1 cellular context compared by ENCODE assay signal in the genomic region with DNA sequence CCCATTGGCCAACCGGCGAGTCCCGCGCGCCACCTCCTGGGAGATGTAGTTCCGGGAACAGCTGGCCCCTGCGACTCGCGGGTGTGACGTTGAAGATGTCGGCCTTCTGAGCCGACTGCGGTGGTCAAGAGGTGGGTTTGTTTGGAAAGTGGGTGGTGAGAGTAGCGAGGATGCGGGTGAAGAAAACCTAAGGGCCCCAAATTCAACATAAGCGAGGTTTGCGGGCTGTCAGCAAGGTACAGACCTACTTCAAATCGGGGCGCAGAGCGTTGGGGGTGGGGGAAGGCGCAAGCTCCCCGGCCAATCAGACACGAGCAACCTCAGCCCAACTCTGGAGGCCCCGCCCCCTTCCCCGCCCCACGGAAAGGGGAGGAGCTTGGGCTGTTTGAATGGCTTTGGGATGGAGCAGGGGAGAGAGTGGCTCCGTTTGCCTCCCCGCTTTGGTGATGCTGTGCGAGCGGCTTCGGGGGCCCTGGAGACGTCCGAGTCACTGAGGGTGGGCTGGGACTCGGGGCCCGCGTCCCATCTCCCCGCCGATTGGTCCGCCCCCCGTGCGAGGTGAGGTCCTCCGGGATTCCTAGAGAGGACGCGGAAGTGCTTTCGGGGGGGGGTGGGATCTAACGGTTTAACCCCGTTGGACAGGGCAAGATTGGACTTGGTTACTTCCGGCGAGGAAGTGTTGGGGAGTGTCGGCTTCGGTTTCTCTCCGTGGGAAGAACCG.
TF ChIP-seq lines count a peak whose summit lies in the region.

TSS of gene ZKSCAN5 (plus strand) at position 60 of the 721 bp plus-strand sequence. CDS start 1,383 bp downstream, outside the sequence.

TF ChIP-seq in K562, 482 proteins besides CTCF, POLR2A, EP300 and RAD21 (continued from another document and continues in another):
- TF ChIP-seq, protein P1, sequence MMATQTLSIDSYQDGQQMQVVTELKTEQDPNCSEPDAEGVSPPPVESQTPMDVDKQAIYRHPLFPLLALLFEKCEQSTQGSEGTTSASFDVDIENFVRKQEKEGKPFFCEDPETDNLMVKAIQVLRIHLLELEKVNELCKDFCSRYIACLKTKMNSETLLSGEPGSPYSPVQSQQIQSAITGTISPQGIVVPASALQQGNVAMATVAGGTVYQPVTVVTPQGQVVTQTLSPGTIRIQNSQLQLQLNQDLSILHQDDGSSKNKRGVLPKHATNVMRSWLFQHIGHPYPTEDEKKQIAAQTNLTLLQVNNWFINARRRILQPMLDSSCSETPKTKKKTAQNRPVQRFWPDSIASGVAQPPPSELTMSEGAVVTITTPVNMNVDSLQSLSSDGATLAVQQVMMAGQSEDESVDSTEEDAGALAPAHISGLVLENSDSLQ (IDR thresholded peaks at IDR 0.05) = peak; percentile 63
- TF ChIP-seq ILK (tag; IDR thresholded peaks at IDR 0.05; ENCODE audit: borderline replicate concordance, low read depth) (no peak), BRCA1 (IDR thresholded peaks at IDR 0.05) (no peak), BRCA1 (CRISPR knock-in tag; IDR thresholded peaks at IDR 0.05) (no peak), SAP30 (IDR thresholded peaks at IDR 0.05; ENCODE audit: borderline replicate concordance, insufficient read depth, low read depth, low read length, poor library complexity, severe bottlenecking) (peak; percentile 65), ZKSCAN1 (IDR thresholded peaks at IDR 0.05; ENCODE audit: low read depth, low read length) (0 out of 2 replicates have a peak, but pooled peaks have one; percentile 20), NCOA6 (IDR thresholded peaks at IDR 0.05) (no peak), SRF (CRISPR knock-in tag; IDR thresholded peaks at IDR 0.05) (0 out of 4 replicates have a peak, but pooled peaks of 1 of the 2 experiments have one; percentile 68), CGGBP1 (CRISPR knock-in tag; IDR thresholded peaks at IDR 0.05) (no peak), SLC30A9 (CRISPR knock-in tag; IDR thresholded peaks at IDR 0.05) (no peak), ILF3 (IDR thresholded peaks at IDR 0.05; ENCODE audit: borderline replicate concordance) (no peak), NR2C1 (IDR thresholded peaks at IDR 0.05) (peak; percentile 97), NR2C1 (tag; IDR thresholded peaks at IDR 0.05) (peak; percentile 97), TBL1XR1 (IDR thresholded peaks at IDR 0.05; ENCODE audit: low read length in 2 of 2) (no peak; a peak in 1 of 4 replicates), SMAD4 (CRISPR knock-in tag; conservative IDR thresholded peaks at IDR 0.05) (no peak), ZNF830 (CRISPR knock-in tag; IDR thresholded peaks at IDR 0.05) (no peak), ARID1B (IDR thresholded peaks at IDR 0.05) (no peak), ETS2 (tag; IDR thresholded peaks at IDR 0.05; ENCODE audit: borderline replicate concordance, poor library complexity, severe bottlenecking) (no peak), MAX (CRISPR knock-in tag; IDR thresholded peaks at IDR 0.05) (peak; percentile 11; the same call in 1 of the 2 replicates), HEY1 (CRISPR knock-in tag; IDR thresholded peaks at IDR 0.05; ENCODE audit: borderline replicate concordance) (no peak), PTTG1 (tag; IDR thresholded peaks at IDR 0.05; ENCODE audit: low read depth) (no peak), ZNF561 (CRISPR knock-in tag; conservative IDR thresholded peaks at IDR 0.05) (no peak), CXXC5 (CRISPR knock-in tag; IDR thresholded peaks at IDR 0.05) (peak; percentile 87), PML (IDR thresholded peaks at IDR 0.05; ENCODE audit: low read length) (peak; percentile 80; the same call in 1 of the 2 replicates), PRMT5 (CRISPR knock-in tag; IDR thresholded peaks at IDR 0.05) (no peak), COPS2 (conservative IDR thresholded peaks at IDR 0.05) (no peak), CTBP1 (IDR thresholded peaks at IDR 0.05; ENCODE audit: borderline replicate concordance) (no peak; the same call in none of the 2 replicates), HIVEP1 (CRISPR knock-in tag; IDR thresholded peaks at IDR 0.05) (no peak), ELF1 (tag; IDR thresholded peaks at IDR 0.05) (peak; percentile 99), DMBX1 (CRISPR knock-in tag; IDR thresholded peaks at IDR 0.05; ENCODE audit: borderline replicate concordance) (peak; percentile 23; the same call in 1 of the 2 replicates), ZNF764 (CRISPR knock-in tag; IDR thresholded peaks at IDR 0.05; ENCODE audit: low read depth) (no peak), ZNF644 (tag; IDR thresholded peaks at IDR 0.05; ENCODE audit: low read depth) (no peak), ZNF780A (CRISPR knock-in tag; IDR thresholded peaks at IDR 0.05) (no peak), YBX1 (IDR thresholded peaks at IDR 0.05) (no peak), DPF2 (IDR thresholded peaks at IDR 0.05) (no peak; the same call in 1 of the 2 replicates), ETV5 (CRISPR knock-in tag; IDR thresholded peaks at IDR 0.05; ENCODE audit: low read depth) (peak; percentile 89), ZBTB2 (IDR thresholded peaks at IDR 0.05) (no peak), ATF4 (CRISPR knock-in tag; IDR thresholded peaks at IDR 0.05) (no peak), SMARCA5 (IDR thresholded peaks at IDR 0.05) (no peak), ZNF717 (CRISPR knock-in tag; IDR thresholded peaks at IDR 0.05) (no peak), POLR2B (IDR thresholded peaks at IDR 0.05; ENCODE audit: low read depth, partially characterized antibody) (peak; percentile 86), PPARD (CRISPR knock-in tag; IDR thresholded peaks at IDR 0.05) (no peak), SRSF3 (IDR thresholded peaks at IDR 0.05; ENCODE audit: insufficient read depth, low read length) (no peak), ZNF311 (CRISPR knock-in tag; IDR thresholded peaks at IDR 0.05) (no peak), ZNF253 (CRISPR knock-in tag; conservative IDR thresholded peaks at IDR 0.05) (no peak), ZNF23 (CRISPR knock-in tag; IDR thresholded peaks at IDR 0.05) (no peak), ZNF551 (CRISPR knock-in tag; IDR thresholded peaks at IDR 0.05) (no peak), ZNF431 (CRISPR knock-in tag; IDR thresholded peaks at IDR 0.05) (peak; percentile 31; the same call in 1 of the 2 replicates), ATF1 (CRISPR knock-in tag; IDR thresholded peaks at IDR 0.05) (peak; percentile 44; the same call in 1 of the 2 replicates), ATF1 (tag; IDR thresholded peaks at IDR 0.05) (peak; percentile 97), GMEB1 (CRISPR knock-in tag; IDR thresholded peaks at IDR 0.05) (peak; percentile 21; the same call in 1 of the 2 replicates)
- TF ChIP-seq, protein P2, sequence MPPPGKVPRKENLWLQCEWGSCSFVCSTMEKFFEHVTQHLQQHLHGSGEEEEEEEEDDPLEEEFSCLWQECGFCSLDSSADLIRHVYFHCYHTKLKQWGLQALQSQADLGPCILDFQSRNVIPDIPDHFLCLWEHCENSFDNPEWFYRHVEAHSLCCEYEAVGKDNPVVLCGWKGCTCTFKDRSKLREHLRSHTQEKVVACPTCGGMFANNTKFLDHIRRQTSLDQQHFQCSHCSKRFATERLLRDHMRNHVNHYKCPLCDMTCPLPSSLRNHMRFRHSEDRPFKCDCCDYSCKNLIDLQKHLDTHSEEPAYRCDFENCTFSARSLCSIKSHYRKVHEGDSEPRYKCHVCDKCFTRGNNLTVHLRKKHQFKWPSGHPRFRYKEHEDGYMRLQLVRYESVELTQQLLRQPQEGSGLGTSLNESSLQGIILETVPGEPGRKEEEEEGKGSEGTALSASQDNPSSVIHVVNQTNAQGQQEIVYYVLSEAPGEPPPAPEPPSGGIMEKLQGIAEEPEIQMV (tag; conservative IDR thresholded peaks at IDR 0.05; ENCODE audit: low read depth) = no peak
- TF ChIP-seq, protein P3, sequence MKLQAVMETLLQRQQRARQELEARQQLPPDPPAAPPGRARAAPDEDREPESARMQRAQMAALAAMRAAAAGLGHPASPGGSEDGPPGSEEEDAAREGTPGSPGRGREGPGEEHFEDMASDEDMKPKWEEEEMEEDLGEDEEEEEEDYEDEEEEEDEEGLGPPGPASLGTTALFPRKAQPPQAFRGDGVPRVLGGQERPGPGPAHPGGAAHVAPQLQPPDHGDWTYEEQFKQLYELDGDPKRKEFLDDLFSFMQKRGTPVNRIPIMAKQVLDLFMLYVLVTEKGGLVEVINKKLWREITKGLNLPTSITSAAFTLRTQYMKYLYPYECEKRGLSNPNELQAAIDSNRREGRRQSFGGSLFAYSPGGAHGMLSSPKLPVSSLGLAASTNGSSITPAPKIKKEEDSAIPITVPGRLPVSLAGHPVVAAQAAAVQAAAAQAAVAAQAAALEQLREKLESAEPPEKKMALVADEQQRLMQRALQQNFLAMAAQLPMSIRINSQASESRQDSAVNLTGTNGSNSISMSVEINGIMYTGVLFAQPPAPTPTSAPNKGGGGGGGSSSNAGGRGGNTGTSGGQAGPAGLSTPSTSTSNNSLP (IDR thresholded peaks at IDR 0.05; ENCODE audit: borderline replicate concordance, low read depth, low read length) = peak; percentile 26; the same call in 1 of the 2 replicates
- TF ChIP-seq, protein P4, sequence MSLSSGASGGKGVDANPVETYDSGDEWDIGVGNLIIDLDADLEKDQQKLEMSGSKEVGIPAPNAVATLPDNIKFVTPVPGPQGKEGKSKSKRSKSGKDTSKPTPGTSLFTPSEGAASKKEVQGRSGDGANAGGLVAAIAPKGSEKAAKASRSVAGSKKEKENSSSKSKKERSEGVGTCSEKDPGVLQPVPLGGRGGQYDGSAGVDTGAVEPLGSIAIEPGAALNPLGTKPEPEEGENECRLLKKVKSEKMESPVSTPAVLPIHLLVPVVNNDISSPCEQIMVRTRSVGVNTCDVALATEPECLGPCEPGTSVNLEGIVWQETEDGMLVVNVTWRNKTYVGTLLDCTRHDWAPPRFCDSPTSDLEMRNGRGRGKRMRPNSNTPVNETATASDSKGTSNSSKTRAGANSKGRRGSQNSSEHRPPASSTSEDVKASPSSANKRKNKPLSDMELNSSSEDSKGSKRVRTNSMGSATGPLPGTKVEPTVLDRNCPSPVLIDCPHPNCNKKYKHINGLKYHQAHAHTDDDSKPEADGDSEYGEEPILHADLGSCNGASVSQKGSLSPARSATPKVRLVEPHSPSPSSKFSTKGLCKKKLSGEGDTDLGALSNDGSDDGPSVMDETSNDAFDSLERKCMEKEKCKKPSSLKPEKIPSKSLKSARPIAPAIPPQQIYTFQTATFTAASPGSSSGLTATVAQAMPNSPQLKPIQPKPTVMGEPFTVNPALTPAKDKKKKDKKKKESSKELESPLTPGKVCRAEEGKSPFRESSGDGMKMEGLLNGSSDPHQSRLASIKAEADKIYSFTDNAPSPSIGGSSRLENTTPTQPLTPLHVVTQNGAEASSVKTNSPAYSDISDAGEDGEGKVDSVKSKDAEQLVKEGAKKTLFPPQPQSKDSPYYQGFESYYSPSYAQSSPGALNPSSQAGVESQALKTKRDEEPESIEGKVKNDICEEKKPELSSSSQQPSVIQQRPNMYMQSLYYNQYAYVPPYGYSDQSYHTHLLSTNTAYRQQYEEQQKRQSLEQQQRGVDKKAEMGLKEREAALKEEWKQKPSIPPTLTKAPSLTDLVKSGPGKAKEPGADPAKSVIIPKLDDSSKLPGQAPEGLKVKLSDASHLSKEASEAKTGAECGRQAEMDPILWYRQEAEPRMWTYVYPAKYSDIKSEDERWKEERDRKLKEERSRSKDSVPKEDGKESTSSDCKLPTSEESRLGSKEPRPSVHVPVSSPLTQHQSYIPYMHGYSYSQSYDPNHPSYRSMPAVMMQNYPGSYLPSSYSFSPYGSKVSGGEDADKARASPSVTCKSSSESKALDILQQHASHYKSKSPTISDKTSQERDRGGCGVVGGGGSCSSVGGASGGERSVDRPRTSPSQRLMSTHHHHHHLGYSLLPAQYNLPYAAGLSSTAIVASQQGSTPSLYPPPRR (CRISPR knock-in tag; IDR thresholded peaks at IDR 0.05; ENCODE audit: borderline replicate concordance) = peak; percentile 76
- TF ChIP-seq, protein P5, sequence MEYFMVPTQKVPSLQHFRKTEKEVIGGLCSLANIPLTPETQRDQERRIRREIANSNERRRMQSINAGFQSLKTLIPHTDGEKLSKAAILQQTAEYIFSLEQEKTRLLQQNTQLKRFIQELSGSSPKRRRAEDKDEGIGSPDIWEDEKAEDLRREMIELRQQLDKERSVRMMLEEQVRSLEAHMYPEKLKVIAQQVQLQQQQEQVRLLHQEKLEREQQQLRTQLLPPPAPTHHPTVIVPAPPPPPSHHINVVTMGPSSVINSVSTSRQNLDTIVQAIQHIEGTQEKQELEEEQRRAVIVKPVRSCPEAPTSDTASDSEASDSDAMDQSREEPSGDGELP (CRISPR knock-in tag; IDR thresholded peaks at IDR 0.05; ENCODE audit: borderline replicate concordance) = peak; percentile 98
